9 cellular contexts compared by ENCODE assay signal in genomic region chr17:3647769-3648540, GRCh38. TPM values are rescaled to one million over a fixed set of nuclear protein-coding genes. Genes with fewer than 3 reads are reported as not detected.
DNase-seq lines count a peak whose midpoint lies in the region; ATAC-seq and TF ChIP-seq lines count a peak whose summit lies in the region.
"Had no signal": no experiment of that assay in that cellular context is flagged by ENCODE, and none has a peak within 500 bp of the region (broad histone marks: within the 10 kb centered on the region; RNA-seq: fewer than 3 reads in every experiment).

No MANE protein-coding gene starts in this region.

- peaks cover 5% of the 10 kb centered on the region for H3K36me3 Mint-ChIP-seq in brain

- peak overlapping the region; percentile 48 to 86 (median 72) for H3K27ac Mint-ChIP-seq in brain
- H3K27ac Mint-ChIP-seq: effector memory CD8-positive, alpha-beta T cell had no signal

- ATAC-seq in HG03095 (IDR thresholded peaks at IDR 0.05; ENCODE audit: unreplicated experiment), result no peak
- ATAC-seq: effector memory CD8-positive, alpha-beta T cell had no signal

- TF ChIP-seq CTCF in GM13976 (IDR thresholded peaks at IDR 0.05; ENCODE audit: borderline replicate concordance, control extremely low read depth, extremely low read depth, insufficient read depth, missing control alignments), result peak; percentile 50
- TF ChIP-seq CTCF in brain (conservative IDR thresholded peaks at IDR 0.05), result peak; percentile 55 to 66

- no peaks in the 10 kb centered on the region for H3K27me3 Mint-ChIP-seq in brain
- H3K27me3 Mint-ChIP-seq: effector memory CD8-positive, alpha-beta T cell had no signal

- DNase-seq in AG08396 (ENCODE audit: low spot score) (peak; percentile 67), GM13976 (ENCODE audit: low spot score) (no peak), RPMI8226 (peak; percentile 47), kidney tubule cell (ENCODE audit: low spot score) (peak; percentile 57), HK-2 (ENCODE audit: unreplicated experiment) (no peak)
- peak in 2 of 3 experiments; percentile 14 to 52 for DNase-seq in stimulated activated CD4-positive, alpha-beta T cell treated with anti-CD3 and anti-CD28 coated beads, TNF-alpha, amount 100 ng/mL, for 24 hours (ENCODE audit: low read depth in 3 of 3)

- no peak overlapping the region for H3K4me3 Mint-ChIP-seq in brain
- H3K4me3 Mint-ChIP-seq: effector memory CD8-positive, alpha-beta T cell had no signal

- H3K9me3 Mint-ChIP-seq in brain, result no peaks in the 10 kb centered on the region
- H3K9me3 Mint-ChIP-seq: effector memory CD8-positive, alpha-beta T cell had no signal

- in situ Hi-C loops in GM13976 (cut with MboI; ENCODE audit: low sequenced_read_pairs, unreplicated experiment), result loop anchor here (25.0 kb wide), 1 partner anchor 611 kb away; no protein-coding TSS in a partner anchor

- H3K4me1 Mint-ChIP-seq in brain, result peaks cover 8% of the 10 kb centered on the region

RNA-seq across cellular contexts. Expression of gene CTNS, which starts 11.4 kb away (rescaled TPM):
- 9.9 TPM for polyA plus RNA-seq in brain (ENCODE audit: insufficient read depth, low read depth, low replicate concordance)

RNA-seq across cellular contexts. Expression of gene SHPK, which starts 11.9 kb away (rescaled TPM):
- 11.6 TPM for polyA plus RNA-seq in brain (ENCODE audit: insufficient read depth, low read depth, low replicate concordance)

RNA-seq across cellular contexts. Expression of gene TAX1BP3, which starts 20.4 kb away (rescaled TPM):
- polyA plus RNA-seq in brain (ENCODE audit: insufficient read depth, low read depth, low replicate concordance), result 85.8 TPM

RNA-seq across cellular contexts. Expression of gene EMC6, which starts 20.7 kb away (rescaled TPM):
- polyA plus RNA-seq in brain (ENCODE audit: insufficient read depth, low read depth, low replicate concordance), result 46.2 TPM

RNA-seq across cellular contexts. Expression of gene TRPV1, which starts 38.7 kb away (rescaled TPM):
- polyA plus RNA-seq in brain (ENCODE audit: insufficient read depth, low read depth, low replicate concordance), result 1.8 TPM

Comparison
In these comparisons a context has a peak if more than half of its experiments do, and no peak if none do; other contexts are left out.
1. DNase-seq: peak in AG08396 (single experiment), RPMI8226 (single experiment), kidney tubule cell (single experiment) and stimulated activated CD4-positive, alpha-beta T cell treated with anti-CD3 and anti-CD28 coated beads, TNF-alpha, amount 100 ng/mL, for 24 hours (2 of 3); none in GM13976 (single experiment) and HK-2 (single experiment).